ENCODE assay signal across 19 cellular contexts in the genomic region with DNA sequence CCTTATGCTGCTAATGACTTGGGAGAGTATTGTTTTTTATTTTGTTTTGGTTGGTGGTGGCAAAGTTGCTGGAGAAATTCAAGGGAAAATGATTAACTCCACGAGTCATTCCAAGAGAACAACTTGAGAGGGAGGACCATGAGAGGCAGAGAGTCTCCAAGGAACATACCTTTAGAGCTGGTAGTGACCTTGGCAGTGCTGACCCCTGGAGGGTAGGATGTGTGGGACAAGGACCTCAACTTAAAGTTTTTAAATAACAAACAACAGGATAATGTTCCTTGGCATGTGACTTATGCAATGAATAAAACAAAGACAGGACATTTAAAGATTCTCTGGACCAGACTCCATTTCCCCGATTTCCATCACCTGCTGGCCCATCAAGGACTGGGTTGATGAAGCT.
DNase-seq lines count a peak whose midpoint lies in the region; ATAC-seq and TF ChIP-seq lines count a peak whose summit lies in the region.
"Had no signal": no experiment of that assay in that cellular context is flagged by ENCODE, and none has a peak within 500 bp of the region (broad histone marks: within the 10 kb centered on the region; RNA-seq: fewer than 3 reads in every experiment).

No MANE protein-coding gene starts in this region.

- TF ChIP-seq CTCF in WTC11 (IDR thresholded peaks at IDR 0.05), result no peak
- no peak for TF ChIP-seq CTCF in hepatocyte (IDR thresholded peaks at IDR 0.05; ENCODE audit: poor library complexity)
- no peak for TF ChIP-seq CTCF in osteoblast (IDR thresholded peaks at IDR 0.05; ENCODE audit: extremely low read depth, low read depth, low read length)

- CTCF ChIA-PET in WTC11 (lab: Charles Lee), result interaction anchor here (1.3 to 2.3 kb wide), 4 partner anchors 28 to 258 kb away, joined by 3 to 7 read pairs (median 6); no protein-coding TSS in a partner anchor

- H3K4me1 Mint-ChIP-seq in WTC11, result peaks cover 45% of the 10 kb centered on the region
- H3K4me1 Mint-ChIP-seq: activated naive CD8-positive, alpha-beta T cell treated with anti-CD3 and anti-CD28 coated beads for 36 hours had no signal

- ATAC-seq in WTC11, result peak; percentile 54
- ATAC-seq in GM18520 (IDR thresholded peaks at IDR 0.05; ENCODE audit: unreplicated experiment), result no peak

- no peaks in the 10 kb centered on the region for H3K9me2 ChIP-seq in hepatocyte (replicated peaks; ENCODE audit: insufficient read depth)

- no peaks in the 10 kb centered on the region for H3K9me3 ChIP-seq in HUES64 (ENCODE audit: insufficient read depth, low read depth, low read length)
- H3K9me3 ChIP-seq in hepatocyte (ENCODE audit: low read depth), result no peaks in the 10 kb centered on the region
- H3K9me3 ChIP-seq in osteoblast (ENCODE audit: low read depth, low read length), result no peaks in the 10 kb centered on the region
- H3K9me3 ChIP-seq: thoracic aorta had no signal

- no peaks in the 10 kb centered on the region for H3K27me3 ChIP-seq in HUES64 (ENCODE audit: insufficient read depth, low read length)
- H3K27me3 ChIP-seq in hepatocyte, result no peaks in the 10 kb centered on the region
- H3K27me3 ChIP-seq in osteoblast (ENCODE audit: insufficient read depth, low read length), result no peaks in the 10 kb centered on the region

- H2AFZ ChIP-seq in hepatocyte (no peak overlapping the region), osteoblast (ENCODE audit: low read length) (no peak overlapping the region)

- no peak overlapping the region for H3K4me3 ChIP-seq in HUES64 (ENCODE audit: low read length)
- no peak overlapping the region for H3K4me3 ChIP-seq in hepatocyte
- no peak overlapping the region for H3K4me3 ChIP-seq in osteoblast (ENCODE audit: insufficient read depth, low read length)
- H3K4me3 ChIP-seq: coronary artery, thoracic aorta had no signal

- no peak overlapping the region for H3K9ac ChIP-seq in HUES64 (ENCODE audit: low read depth, low read length)

- no peak overlapping the region for H3K4me3 Mint-ChIP-seq in WTC11
- H3K4me3 Mint-ChIP-seq: activated naive CD8-positive, alpha-beta T cell treated with anti-CD3 and anti-CD28 coated beads for 36 hours had no signal

- H3K4me2 ChIP-seq in hepatocyte (no peak overlapping the region), osteoblast (ENCODE audit: insufficient read depth, low read length) (no peak overlapping the region)

- no peaks in the 10 kb centered on the region for H4K20me1 ChIP-seq in hepatocyte (ENCODE audit: insufficient read depth, poor library complexity, severe bottlenecking)
- H4K20me1 ChIP-seq in osteoblast (ENCODE audit: insufficient read depth, low read length), result no peaks in the 10 kb centered on the region

- peak; percentile 8 for DNase-seq in ELF-1 (ENCODE audit: low read depth, low spot score)
- DNase-seq in WTC11 (ENCODE audit: low spot score), result peak; percentile 16
- peak; percentile 30 for DNase-seq in iPS-NIHi11 (ENCODE audit: low spot score)
- no peak for DNase-seq in NCI-H748 treated with DMSO at 0.1 percent for 48 hours (lab: John Stamatoyannopoulos, UW)
- no peak for DNase-seq in hepatocyte (ENCODE audit: low spot score)
- DNase-seq in osteoblast (ENCODE audit: insufficient read length, low spot score, missing footprints), result no peak
- DNase-seq: activated CD4-positive, alpha-beta T cell treated with anti-CD3 and anti-CD28 coated beads, Interleukin-2, amount 50 U/mL, for 48 hours; activated naive CD8-positive, alpha-beta T cell treated with anti-CD3 and anti-CD28 coated beads for 36 hours; activated T-cell treated with anti-CD3 and anti-CD28 coated beads, Interleukin-2, amount 50 U/mL, for 1 hour; GOT3; NCI-H146; nucleus accumbens; right cardiac atrium; SW 1271 had no signal

- no peaks in the 10 kb centered on the region; the same call in 1 of the 2 replicates for H3K27me3 Mint-ChIP-seq in WTC11 (ENCODE audit: low read depth)

- POLR2A ChIA-PET in WTC11 (lab: Charles Lee), result no interaction called here

- peaks cover 9% of the 10 kb centered on the region for H3K9me3 Mint-ChIP-seq in WTC11
- H3K9me3 Mint-ChIP-seq: activated naive CD8-positive, alpha-beta T cell treated with anti-CD3 and anti-CD28 coated beads for 36 hours had no signal

- H3K79me2 ChIP-seq in hepatocyte (no peaks in the 10 kb centered on the region), osteoblast (ENCODE audit: insufficient read depth, low read length) (no peaks in the 10 kb centered on the region)

- H3K27ac ChIP-seq in HUES64 (ENCODE audit: low read depth, low read length), result peak overlapping the region; percentile 48
- no peak overlapping the region for H3K27ac ChIP-seq in hepatocyte
- H3K27ac ChIP-seq in osteoblast (ENCODE audit: low read depth, low read length), result no peak overlapping the region
- H3K27ac ChIP-seq: coronary artery, epithelial cell of prostate, thoracic aorta had no signal

- 0 out of 2 replicates have a peak, but pooled peaks cover 3% of the 10 kb centered on the region for H3K36me3 Mint-ChIP-seq in WTC11
- H3K36me3 Mint-ChIP-seq: activated naive CD8-positive, alpha-beta T cell treated with anti-CD3 and anti-CD28 coated beads for 36 hours had no signal

- 84% methylated on average over 2 of the region's 2 CpGs for WGBS in HUES64
- WGBS in hepatocyte (ENCODE audit: low lambda C conversion rate, missing lambda C conversion rate), result 82% methylated on average over 2 of the region's 2 CpGs

- H3K4me1 ChIP-seq in HUES64 (ENCODE audit: insufficient read depth, low read length) (peaks cover 32% of the 10 kb centered on the region), hepatocyte (ENCODE audit: insufficient read depth) (peaks cover 4% of the 10 kb centered on the region), osteoblast (ENCODE audit: insufficient read depth, low read length) (no peaks in the 10 kb centered on the region)

- peak overlapping the region; percentile 38 for H3K27ac Mint-ChIP-seq in WTC11
- H3K27ac Mint-ChIP-seq: activated naive CD8-positive, alpha-beta T cell treated with anti-CD3 and anti-CD28 coated beads for 36 hours had no signal

- H3K36me3 ChIP-seq in HUES64 (ENCODE audit: insufficient read depth, low read length) (no peaks in the 10 kb centered on the region), hepatocyte (replicated peaks; ENCODE audit: insufficient read depth, low read depth) (no peaks in the 10 kb centered on the region), osteoblast (ENCODE audit: insufficient read depth, low read length) (no peaks in the 10 kb centered on the region)
- H3K36me3 ChIP-seq: thoracic aorta had no signal

TF ChIP-seq in WTC11, 78 proteins besides CTCF, POLR2A, EP300 and RAD21:
- TF ChIP-seq, protein P1, sequence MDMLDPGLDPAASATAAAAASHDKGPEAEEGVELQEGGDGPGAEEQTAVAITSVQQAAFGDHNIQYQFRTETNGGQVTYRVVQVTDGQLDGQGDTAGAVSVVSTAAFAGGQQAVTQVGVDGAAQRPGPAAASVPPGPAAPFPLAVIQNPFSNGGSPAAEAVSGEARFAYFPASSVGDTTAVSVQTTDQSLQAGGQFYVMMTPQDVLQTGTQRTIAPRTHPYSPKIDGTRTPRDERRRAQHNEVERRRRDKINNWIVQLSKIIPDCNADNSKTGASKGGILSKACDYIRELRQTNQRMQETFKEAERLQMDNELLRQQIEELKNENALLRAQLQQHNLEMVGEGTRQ (CRISPR knock-in tag; IDR thresholded peaks at IDR 0.05), result 0 out of 2 replicates have a peak, but pooled peaks have one; percentile 15
- TF ChIP-seq FOXK1 (CRISPR knock-in tag; IDR thresholded peaks at IDR 0.05), result no peak

Comparison
In these comparisons a context has a peak if more than half of its experiments do, and no peak if none do; other contexts are left out.
1. DNase-seq: peak in ELF-1 (single experiment), WTC11 (single experiment) and iPS-NIHi11 (single experiment); none in NCI-H748 treated with DMSO at 0.1 percent for 48 hours (single experiment), hepatocyte (single experiment) and osteoblast (single experiment).